15 cellular contexts compared by ENCODE assay signal in the genomic region with DNA sequence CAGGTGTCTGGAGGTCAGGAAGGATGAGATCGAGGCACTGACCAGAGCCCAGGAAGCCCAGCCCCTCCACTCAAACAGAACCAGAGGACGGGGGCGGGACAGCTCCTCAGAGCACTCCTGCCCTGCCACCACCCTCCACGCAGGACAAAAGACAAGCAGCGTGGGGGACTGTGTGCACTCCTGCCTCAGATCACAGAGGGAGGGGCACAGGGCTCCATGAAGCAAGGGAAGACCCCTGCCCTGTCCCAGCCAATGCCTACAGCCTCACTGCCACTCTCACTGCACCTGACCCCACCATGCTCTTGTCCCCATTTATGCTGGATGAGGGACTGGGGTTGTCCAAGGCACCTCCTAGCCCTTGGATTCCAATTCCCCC.
DNase-seq lines count a peak whose midpoint lies in the region; ATAC-seq and TF ChIP-seq lines count a peak whose summit lies in the region.
"Had no signal": no experiment of that assay in that cellular context is flagged by ENCODE, and none has a peak within 500 bp of the region (broad histone marks: within the 10 kb centered on the region; RNA-seq: fewer than 3 reads in every experiment).

No MANE protein-coding gene starts in this region.

- no peak overlapping the region for H4K91ac ChIP-seq in mesenchymal stem cell (ENCODE audit: low read length)

- no peak overlapping the region for H3K14ac ChIP-seq in mesenchymal stem cell (ENCODE audit: low read length in 2 of 2)

- H3K4me3 Mint-ChIP-seq in CD4-positive, CD25-positive, alpha-beta regulatory T cell, result peak overlapping the region in 2 of 4 donors; percentile 11 to 74
- peak overlapping the region in 3 of 7 donors; percentile 6 to 69 (median 51) for H3K4me3 Mint-ChIP-seq in CD8-positive, alpha-beta memory T cell
- H3K4me3 Mint-ChIP-seq in activated CD8-positive, alpha-beta T cell treated with anti-CD3 and anti-CD28 coated beads, Interleukin-2, amount 10 ng/mL, durations not matched to agents 7 days and 5 days, result no peak overlapping the region
- H3K4me3 Mint-ChIP-seq in naive thymus-derived CD8-positive, alpha-beta T cell, result peak overlapping the region; percentile 16 to 81 (median 59)
- H3K4me3 Mint-ChIP-seq in endothelial cell (ENCODE audit: unreplicated experiment), result no peak overlapping the region
- H3K4me3 Mint-ChIP-seq: activated CD8-positive, alpha-beta memory T cell treated with anti-CD3 and anti-CD28 coated beads, Interleukin-2, amount 10 ng/mL, durations not matched to agents 7 days and 5 days; effector memory CD8-positive, alpha-beta T cell had no signal

- POLR2A ChIA-PET in CD8-positive, alpha-beta memory T cell (lab: Charles Lee), result no interaction called here
- POLR2A ChIA-PET in activated CD8-positive, alpha-beta T cell treated with anti-CD3 and anti-CD28 coated beads, Interleukin-2, amount 10 ng/mL, durations not matched to agents 7 days and 5 days (lab: Charles Lee), result no interaction called here
- POLR2A ChIA-PET in naive thymus-derived CD8-positive, alpha-beta T cell (lab: Charles Lee), result interaction anchor here (0.6 kb wide), 1 partner anchor 51 kb away, joined by 3 read pairs; no protein-coding TSS in a partner anchor

- peak overlapping the region; percentile 44 for H3K4me3 ChIP-seq in CD4-positive, CD25-positive, alpha-beta regulatory T cell (ENCODE audit: low read depth, low read length)
- H3K4me3 ChIP-seq in CD8-positive, alpha-beta memory T cell (ENCODE audit: low read length), result no peak overlapping the region
- H3K4me3 ChIP-seq in mesenchymal stem cell (ENCODE audit: insufficient read depth in 1 of 2, low read depth in 1 of 2, low read length in 2 of 2), result no peak overlapping the region
- H3K4me3 ChIP-seq: adrenal gland; BLaER1 treated with 17β-estradiol and CSF1 and Interleukin-3, amounts not matched to agents 10 nM and 100 nM had no signal

- no peak overlapping the region for H3K4me2 ChIP-seq in mesenchymal stem cell (ENCODE audit: low read length, poor library complexity, severe bottlenecking)
- H3K4me2 ChIP-seq: BLaER1 treated with 17β-estradiol and CSF1 and Interleukin-3, amounts not matched to agents 10 nM and 100 nM had no signal

- peaks cover 8 to 25% (median 19%) of the 10 kb centered on the region in 4 donors for H3K4me1 Mint-ChIP-seq in CD4-positive, CD25-positive, alpha-beta regulatory T cell
- peaks cover 18 to 22% (median 20%) of the 10 kb centered on the region in 3 donors for H3K4me1 Mint-ChIP-seq in CD8-positive, alpha-beta memory T cell
- peaks cover 24% of the 10 kb centered on the region for H3K4me1 Mint-ChIP-seq in activated CD8-positive, alpha-beta T cell treated with anti-CD3 and anti-CD28 coated beads, Interleukin-2, amount 10 ng/mL, durations not matched to agents 7 days and 5 days (ENCODE audit: low read depth)
- peaks cover 18 to 28% (median 22%) of the 10 kb centered on the region in 4 donors for H3K4me1 Mint-ChIP-seq in naive thymus-derived CD8-positive, alpha-beta T cell
- H3K4me1 Mint-ChIP-seq in endothelial cell (ENCODE audit: unreplicated experiment), result peaks cover 4% of the 10 kb centered on the region

- H4K8ac ChIP-seq in mesenchymal stem cell (ENCODE audit: low read length), result no peak overlapping the region

- H2BK120ac ChIP-seq in mesenchymal stem cell (ENCODE audit: low read depth, low read length), result no peak overlapping the region

- H3K36me3 ChIP-seq in CD4-positive, CD25-positive, alpha-beta regulatory T cell (ENCODE audit: control insufficient read depth, insufficient read depth, low read length), result peaks cover 8% of the 10 kb centered on the region
- H3K36me3 ChIP-seq in CD8-positive, alpha-beta memory T cell (ENCODE audit: insufficient read depth, low read length), result no peaks in the 10 kb centered on the region
- peaks cover 91 to 100% of the 10 kb centered on the region in 2 experiments for H3K36me3 ChIP-seq in mesenchymal stem cell (ENCODE audit: control insufficient read depth in 1 of 2, insufficient read depth in 2 of 2, low read depth in 1 of 2, low read length in 2 of 2)

- no peak overlapping the region for H3K27ac ChIP-seq in CD4-positive, CD25-positive, alpha-beta regulatory T cell (ENCODE audit: insufficient read depth, low read length, poor library complexity, severe bottlenecking)
- H3K27ac ChIP-seq in CD8-positive, alpha-beta memory T cell (ENCODE audit: low read depth, low read length), result no peak overlapping the region
- H3K27ac ChIP-seq in mesenchymal stem cell (ENCODE audit: low read length, poor library complexity, severe bottlenecking), result no peak overlapping the region
- H3K27ac ChIP-seq: adrenal gland; BLaER1 treated with 17β-estradiol and CSF1 and Interleukin-3, amounts not matched to agents 10 nM and 100 nM had no signal

- no peak overlapping the region for H2BK5ac ChIP-seq in mesenchymal stem cell (ENCODE audit: low read depth, low read length, poor library complexity, severe bottlenecking)

- no peak overlapping the region for H3K4ac ChIP-seq in mesenchymal stem cell (ENCODE audit: low read depth in 1 of 2, low read length in 2 of 2)

- H3K27ac Mint-ChIP-seq in CD4-positive, CD25-positive, alpha-beta regulatory T cell, result peak overlapping the region; percentile 20 to 94 (median 84)
- peak overlapping the region in 5 of 8 donors; percentile 35 to 80 (median 67) for H3K27ac Mint-ChIP-seq in CD8-positive, alpha-beta memory T cell
- peak overlapping the region; percentile 76 for H3K27ac Mint-ChIP-seq in activated CD8-positive, alpha-beta T cell treated with anti-CD3 and anti-CD28 coated beads, Interleukin-2, amount 10 ng/mL, durations not matched to agents 7 days and 5 days
- peak overlapping the region in 8 of 10 donors; percentile 37 to 91 (median 80) for H3K27ac Mint-ChIP-seq in naive thymus-derived CD8-positive, alpha-beta T cell
- no peak overlapping the region for H3K27ac Mint-ChIP-seq in endothelial cell (ENCODE audit: unreplicated experiment)
- H3K27ac Mint-ChIP-seq: activated CD8-positive, alpha-beta memory T cell treated with anti-CD3 and anti-CD28 coated beads, Interleukin-2, amount 10 ng/mL, durations not matched to agents 7 days and 5 days had no signal

- H3K27me3 ChIP-seq in CD4-positive, CD25-positive, alpha-beta regulatory T cell (ENCODE audit: control insufficient read depth, insufficient read depth, low read length), result no peaks in the 10 kb centered on the region
- no peaks in the 10 kb centered on the region for H3K27me3 ChIP-seq in CD8-positive, alpha-beta memory T cell (ENCODE audit: insufficient read depth, low read length, poor library complexity, severe bottlenecking)
- no peaks in the 10 kb centered on the region for H3K27me3 ChIP-seq in mesenchymal stem cell (ENCODE audit: control insufficient read depth in 1 of 2, insufficient read depth in 1 of 2, low read length in 2 of 2)
- H3K27me3 ChIP-seq: adrenal gland had no signal

- no peak for TF ChIP-seq CTCF in endothelial cell (IDR thresholded peaks at IDR 0.05; ENCODE audit: unreplicated experiment)

- H2BK15ac ChIP-seq in mesenchymal stem cell (ENCODE audit: low read depth, poor library complexity, severe bottlenecking), result no peak overlapping the region

- no peak overlapping the region for H2BK12ac ChIP-seq in mesenchymal stem cell (ENCODE audit: low read length in 2 of 2)

- peaks cover 13% of the 10 kb centered on the region for H3K4me1 ChIP-seq in CD4-positive, CD25-positive, alpha-beta regulatory T cell (ENCODE audit: control insufficient read depth, insufficient read depth, low read length, poor library complexity, severe bottlenecking)
- peaks cover 12% of the 10 kb centered on the region for H3K4me1 ChIP-seq in CD8-positive, alpha-beta memory T cell (ENCODE audit: insufficient read depth, low read length)
- peaks cover 6% of the 10 kb centered on the region for H3K4me1 ChIP-seq in mesenchymal stem cell (ENCODE audit: control insufficient read depth, insufficient read depth, low read depth, low read length)
- H3K4me1 ChIP-seq: adrenal gland had no signal

- CTCF ChIA-PET in CD8-positive, alpha-beta memory T cell (lab: Charles Lee), result no interaction called here
- CTCF ChIA-PET in activated CD8-positive, alpha-beta T cell treated with anti-CD3 and anti-CD28 coated beads, Interleukin-2, amount 10 ng/mL, durations not matched to agents 7 days and 5 days (lab: Charles Lee), result interaction anchor here (0.6 to 5.5 kb wide), 8 partner anchors 8 to 714 kb away, joined by 3 to 70 read pairs (median 4); no protein-coding TSS in a partner anchor

- H3K9me3 ChIP-seq in CD4-positive, CD25-positive, alpha-beta regulatory T cell (ENCODE audit: control insufficient read depth in 2 of 2, low read length in 2 of 2), result no peaks in the 10 kb centered on the region
- H3K9me3 ChIP-seq in CD8-positive, alpha-beta memory T cell (ENCODE audit: low read length), result no peaks in the 10 kb centered on the region
- H3K9me3 ChIP-seq in mesenchymal stem cell (ENCODE audit: control insufficient read depth, low read length), result no peaks in the 10 kb centered on the region
- H3K9me3 ChIP-seq: adrenal gland; BLaER1 treated with 17β-estradiol and CSF1 and Interleukin-3, amounts not matched to agents 10 nM and 100 nM had no signal

- ATAC-seq in CD4-positive, CD25-positive, alpha-beta regulatory T cell (ENCODE audit: low read depth in 2 of 2), result no peak
- ATAC-seq in activated CD8-positive, alpha-beta T cell treated with anti-CD3 and anti-CD28 coated beads, Interleukin-2, amount 10 ng/mL, durations not matched to agents 7 days and 5 days, result peak; percentile 21
- ATAC-seq in naive thymus-derived CD8-positive, alpha-beta T cell, result no peak
- ATAC-seq: activated CD8-positive, alpha-beta memory T cell treated with anti-CD3 and anti-CD28 coated beads, Interleukin-2, amount 10 ng/mL, durations not matched to agents 7 days and 5 days had no signal

- no peak overlapping the region for H3K23ac ChIP-seq in mesenchymal stem cell (ENCODE audit: low read length in 2 of 2)

- H2AK5ac ChIP-seq in mesenchymal stem cell (ENCODE audit: low read length, severe bottlenecking), result no peak overlapping the region

- peaks cover 18% of the 10 kb centered on the region for H3K36me3 Mint-ChIP-seq in CD4-positive, CD25-positive, alpha-beta regulatory T cell
- peaks cover 10 to 75% (median 11%) of the 10 kb centered on the region in 3 donors for H3K36me3 Mint-ChIP-seq in CD8-positive, alpha-beta memory T cell
- H3K36me3 Mint-ChIP-seq in activated CD8-positive, alpha-beta T cell treated with anti-CD3 and anti-CD28 coated beads, Interleukin-2, amount 10 ng/mL, durations not matched to agents 7 days and 5 days (ENCODE audit: low read depth), result no peaks in the 10 kb centered on the region
- peaks cover 0 to 67% (median 7%) of the 10 kb centered on the region in 3 donors for H3K36me3 Mint-ChIP-seq in naive thymus-derived CD8-positive, alpha-beta T cell
- peaks cover 57% of the 10 kb centered on the region for H3K36me3 Mint-ChIP-seq in endothelial cell (ENCODE audit: low read depth, unreplicated experiment)
- H3K36me3 Mint-ChIP-seq: activated CD8-positive, alpha-beta memory T cell treated with anti-CD3 and anti-CD28 coated beads, Interleukin-2, amount 10 ng/mL, durations not matched to agents 7 days and 5 days; IgD-negative memory B cell had no signal

- H2AFZ ChIP-seq in mesenchymal stem cell (ENCODE audit: low read depth, low read length), result no peak overlapping the region

- H3K27me3 Mint-ChIP-seq in CD4-positive, CD25-positive, alpha-beta regulatory T cell, result no peaks in the 10 kb centered on the region
- H3K27me3 Mint-ChIP-seq in CD8-positive, alpha-beta memory T cell, result no peaks in the 10 kb centered on the region
- H3K27me3 Mint-ChIP-seq in activated CD8-positive, alpha-beta T cell treated with anti-CD3 and anti-CD28 coated beads, Interleukin-2, amount 10 ng/mL, durations not matched to agents 7 days and 5 days (ENCODE audit: low read depth), result no peaks in the 10 kb centered on the region
- H3K27me3 Mint-ChIP-seq in naive thymus-derived CD8-positive, alpha-beta T cell, result no peaks in the 10 kb centered on the region
- H3K27me3 Mint-ChIP-seq in endothelial cell (ENCODE audit: unreplicated experiment), result peaks cover 10% of the 10 kb centered on the region
- H3K27me3 Mint-ChIP-seq: activated CD8-positive, alpha-beta memory T cell treated with anti-CD3 and anti-CD28 coated beads, Interleukin-2, amount 10 ng/mL, durations not matched to agents 7 days and 5 days; effector memory CD8-positive, alpha-beta T cell had no signal

- no peak overlapping the region for H3K18ac ChIP-seq in mesenchymal stem cell (ENCODE audit: low read depth in 1 of 2, low read length in 2 of 2)

- 85% methylated on average over 3 of the region's 5 CpGs for WGBS in mesenchymal stem cell

- DNase-seq in CD4-positive, CD25-positive, alpha-beta regulatory T cell, result no peak
- no peak for DNase-seq in CD8-positive, alpha-beta memory T cell
- no peak for DNase-seq in activated CD8-positive, alpha-beta T cell treated with anti-CD3 and anti-CD28 coated beads, Interleukin-2, amount 10 ng/mL, durations not matched to agents 7 days and 5 days
- DNase-seq in naive thymus-derived CD8-positive, alpha-beta T cell, result no peak
- DNase-seq in mesenchymal stem cell (no peak), endothelial cell (ENCODE audit: low spot score) (no peak), anterior cingulate cortex (lab: John Stamatoyannopoulos, UW) (no peak)
- DNase-seq: activated CD8-positive, alpha-beta memory T cell treated with anti-CD3 and anti-CD28 coated beads, Interleukin-2, amount 10 ng/mL, durations not matched to agents 7 days and 5 days; adrenal gland; kidney glomerular epithelial cell; NCI-H510A treated with DMSO at 0.1 percent for 48 hours; trophoblast cell had no signal

- H3K79me1 ChIP-seq in mesenchymal stem cell (replicated peaks; ENCODE audit: low read length, poor library complexity, severe bottlenecking), result peaks cover 61% of the 10 kb centered on the region

- no peaks in the 10 kb centered on the region for H3K9me3 Mint-ChIP-seq in CD4-positive, CD25-positive, alpha-beta regulatory T cell
- H3K9me3 Mint-ChIP-seq in CD8-positive, alpha-beta memory T cell, result no peaks in the 10 kb centered on the region
- H3K9me3 Mint-ChIP-seq in activated CD8-positive, alpha-beta T cell treated with anti-CD3 and anti-CD28 coated beads, Interleukin-2, amount 10 ng/mL, durations not matched to agents 7 days and 5 days (ENCODE audit: insufficient read depth), result no peaks in the 10 kb centered on the region
- no peaks in the 10 kb centered on the region for H3K9me3 Mint-ChIP-seq in naive thymus-derived CD8-positive, alpha-beta T cell
- H3K9me3 Mint-ChIP-seq in endothelial cell (ENCODE audit: unreplicated experiment), result no peaks in the 10 kb centered on the region
- H3K9me3 Mint-ChIP-seq: effector memory CD8-positive, alpha-beta T cell; IgD-negative memory B cell had no signal

- no peak overlapping the region for H3K9ac ChIP-seq in mesenchymal stem cell (ENCODE audit: low read length)
- H3K9ac ChIP-seq: BLaER1 treated with 17β-estradiol and CSF1 and Interleukin-3, amounts not matched to agents 10 nM and 100 nM had no signal

Comparison
In these comparisons a context has a peak if more than half of its experiments do, and no peak if none do; other contexts are left out.
1. H3K4me3 Mint-ChIP-seq: peak in naive thymus-derived CD8-positive, alpha-beta T cell (10 of 10); none in activated CD8-positive, alpha-beta T cell treated with anti-CD3 and anti-CD28 coated beads, Interleukin-2, amount 10 ng/mL, durations not matched to agents 7 days and 5 days (single experiment) and endothelial cell (single experiment).